Comparison of ENCODE assay signal across 8 cellular contexts in the genomic region with DNA sequence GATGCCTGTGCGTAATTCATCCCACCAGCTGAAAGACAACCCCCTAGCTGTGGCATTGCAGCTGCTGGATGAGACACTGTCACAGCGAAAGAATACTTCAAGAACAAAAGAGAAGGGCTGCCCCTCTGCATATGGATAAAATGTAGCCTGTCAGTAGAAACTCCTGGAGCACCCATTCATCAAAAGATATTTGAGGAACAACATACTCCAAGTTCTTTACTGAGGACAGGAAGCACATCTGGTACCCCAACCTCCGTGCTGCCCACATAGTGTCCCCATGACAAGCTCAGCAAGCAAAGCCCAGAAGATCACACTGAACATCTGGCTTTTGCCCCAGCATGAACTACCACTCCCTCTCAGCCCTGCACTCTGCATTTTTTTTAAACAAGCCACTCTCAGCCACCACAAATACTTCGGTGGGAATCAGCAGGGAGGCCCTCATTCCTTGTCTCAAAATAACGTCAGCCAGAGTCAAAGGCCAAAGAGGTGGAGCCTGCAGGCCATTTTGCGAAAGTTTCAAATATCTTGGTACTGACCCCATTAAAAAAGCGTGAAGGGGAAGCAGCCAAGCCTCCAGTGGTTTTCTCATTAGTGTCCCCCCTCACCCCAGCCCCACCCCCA.
DNase-seq lines count a peak whose midpoint lies in the region; ATAC-seq and TF ChIP-seq lines count a peak whose summit lies in the region.

No MANE protein-coding gene starts in this region.

- TF ChIP-seq CTCF in C4-2B (conservative IDR thresholded peaks at IDR 0.05) (no peak), WERI-Rb-1 (IDR thresholded peaks at IDR 0.05; ENCODE audit: low read depth, low read length) (no peak), foreskin fibroblast (IDR thresholded peaks at IDR 0.05; ENCODE audit: low read depth, low read length) (no peak)

- H3K27me3 ChIP-seq in WERI-Rb-1 (ENCODE audit: insufficient read depth, low read depth, severe bottlenecking) = no peaks in the 10 kb centered on the region

- ATAC-seq in HG03469 (IDR thresholded peaks at IDR 0.05; ENCODE audit: unreplicated experiment) = no peak

- no peaks in the 10 kb centered on the region for H3K36me3 ChIP-seq in WERI-Rb-1

- peak overlapping the region; percentile 86 for H3K4me3 ChIP-seq in WERI-Rb-1 (ENCODE audit: low read depth, low read length)
- peak overlapping the region; percentile 84 to 96 for H3K4me3 ChIP-seq in foreskin fibroblast (ENCODE audit: low read depth in 1 of 2, low read length in 2 of 2)

- H3K27ac ChIP-seq in C4-2B = peak overlapping the region; percentile 90
- H3K27ac ChIP-seq in WERI-Rb-1 = no peak overlapping the region

- DNase-seq in HS-5 (ENCODE audit: low read depth) (peak; percentile 54), WERI-Rb-1 (no peak), foreskin fibroblast (peak; percentile 96 to 97), non-pigmented ciliary epithelial cell (ENCODE audit: low read depth) (peak; percentile 84), COR-L47 (lab: John Stamatoyannopoulos, UW) (no peak)
- no peak for DNase-seq in activated CD4-positive, alpha-beta T cell treated with anti-CD3 and anti-CD28 coated beads, Interleukin-2, amount 50 U/mL, for 4 hours

- peaks cover 2% of the 10 kb centered on the region for H3K9me3 ChIP-seq in WERI-Rb-1 (ENCODE audit: severe bottlenecking)

Comparison
In these comparisons a context has a peak if more than half of its experiments do, and no peak if none do; other contexts are left out.
1. DNase-seq: peak in HS-5 (single experiment), foreskin fibroblast (2 of 2) and non-pigmented ciliary epithelial cell (single experiment); none in WERI-Rb-1 (single experiment), COR-L47 (single experiment) and activated CD4-positive, alpha-beta T cell treated with anti-CD3 and anti-CD28 coated beads, Interleukin-2, amount 50 U/mL, for 4 hours (0 of 2).